11 cellular contexts compared by ENCODE assay signal in genomic region chr2:45000921-45001628, GRCh38. TPM values are rescaled to one million over a fixed set of nuclear protein-coding genes. Genes with fewer than 3 reads are reported as not detected.
DNase-seq lines count a peak whose midpoint lies in the region; ATAC-seq, FAIRE-seq and TF ChIP-seq lines count a peak whose summit lies in the region.
"Had no signal": no experiment of that assay in that cellular context is flagged by ENCODE, and none has a peak within 500 bp of the region (broad histone marks: within the 10 kb centered on the region; RNA-seq: fewer than 3 reads in every experiment).

No MANE protein-coding gene starts in this region.

- FAIRE-seq in pancreas (lab: Jason Lieb, UNC) = no peak

- H3K27ac ChIP-seq in CD8-positive, alpha-beta T cell (ENCODE audit: low read depth, low read length) = no peak overlapping the region
- no peak overlapping the region for H3K27ac ChIP-seq in gastroesophageal sphincter
- no peak overlapping the region for H3K27ac ChIP-seq in pancreas
- H3K27ac ChIP-seq: adrenal gland had no signal

- peak overlapping the region; percentile 47 for H3K4me3 Mint-ChIP-seq in CD8-positive, alpha-beta T cell
- peak overlapping the region; percentile 10 for H3K4me3 Mint-ChIP-seq in activated CD8-positive, alpha-beta T cell treated with anti-CD3 and anti-CD28 coated beads, Interleukin-2, amount 10 ng/mL, durations not matched to agents 7 days and 5 days

- no peak for TF ChIP-seq EP300 in gastroesophageal sphincter (IDR thresholded peaks at IDR 0.05)

- no peaks in the 10 kb centered on the region for H3K36me3 Mint-ChIP-seq in CD8-positive, alpha-beta T cell
- H3K36me3 Mint-ChIP-seq in activated CD8-positive, alpha-beta T cell treated with anti-CD3 and anti-CD28 coated beads, Interleukin-2, amount 10 ng/mL, durations not matched to agents 7 days and 5 days (ENCODE audit: low read depth) = no peaks in the 10 kb centered on the region

- 0 to 8% methylated on average over 8 to 9 of the region's 53 CpGs for WGBS in gastroesophageal sphincter (ENCODE audit: low coverage in 1 of 2), 2 donors
- WGBS in pancreas, 2 donors = 9 to 15% methylated on average over 53 of the region's 53 CpGs

- no peaks in the 10 kb centered on the region for H3K9me3 ChIP-seq in CD8-positive, alpha-beta T cell (ENCODE audit: low read length)
- H3K9me3 ChIP-seq in gastroesophageal sphincter (no peaks in the 10 kb centered on the region), pancreas (no peaks in the 10 kb centered on the region)
- H3K9me3 ChIP-seq: adrenal gland had no signal

- CTCF ChIA-PET in CD8-positive, alpha-beta T cell (lab: Charles Lee) = interaction anchor here (0.7 to 1.6 kb wide), 2 partner anchors 8 to 352 kb away, joined by 3 read pairs; no protein-coding TSS in a partner anchor
- CTCF ChIA-PET in activated CD8-positive, alpha-beta T cell treated with anti-CD3 and anti-CD28 coated beads, Interleukin-2, amount 10 ng/mL, durations not matched to agents 7 days and 5 days (lab: Charles Lee) = interaction anchor here (3.0 kb wide), 1 partner anchor 20 kb away, joined by 13 read pairs; no protein-coding TSS in a partner anchor

- peaks cover 11% of the 10 kb centered on the region for H3K4me1 ChIP-seq in CD8-positive, alpha-beta T cell (ENCODE audit: insufficient read depth, low read length)
- H3K4me1 ChIP-seq in gastroesophageal sphincter (peaks cover 0 to 44% (median 23%) of the 10 kb centered on the region in 3 donors), pancreas (no peaks in the 10 kb centered on the region)

- H3K27me3 Mint-ChIP-seq in CD8-positive, alpha-beta T cell (ENCODE audit: low read depth) = peaks cover 62% of the 10 kb centered on the region
- H3K27me3 Mint-ChIP-seq in activated CD8-positive, alpha-beta T cell treated with anti-CD3 and anti-CD28 coated beads, Interleukin-2, amount 10 ng/mL, durations not matched to agents 7 days and 5 days (ENCODE audit: low read depth) = peaks cover 83% of the 10 kb centered on the region

- no peak for TF ChIP-seq CTCF in CD8-positive, alpha-beta T cell (IDR thresholded peaks at IDR 0.05)
- no peak for TF ChIP-seq CTCF in gastroesophageal sphincter (IDR thresholded peaks at IDR 0.05)
- no peak for TF ChIP-seq CTCF in pancreas (IDR thresholded peaks at IDR 0.05)

- intact Hi-C loops in CD8-positive, alpha-beta T cell (cut with DNase I, micrococcal nuclease) = no loop called here
- intact Hi-C loops in pancreas (cut with DNase I) = no loop called here

- H3K36me3 ChIP-seq in CD8-positive, alpha-beta T cell (ENCODE audit: insufficient read depth, low read length) = no peaks in the 10 kb centered on the region
- H3K36me3 ChIP-seq in gastroesophageal sphincter (no peaks in the 10 kb centered on the region), pancreas (no peaks in the 10 kb centered on the region)
- H3K36me3 ChIP-seq: adrenal gland had no signal

- no peak overlapping the region for H3K4me3 ChIP-seq in CD8-positive, alpha-beta T cell (ENCODE audit: low read depth, low read length)
- H3K4me3 ChIP-seq in gastroesophageal sphincter (peak overlapping the region in 1 of 2 donors; percentile 35), pancreas (peak overlapping the region in 3 of 4 donors; percentile 15 to 42 (median 32))

- H3K4me1 Mint-ChIP-seq in CD8-positive, alpha-beta T cell (ENCODE audit: low read depth) = peaks cover 24% of the 10 kb centered on the region
- peaks cover 17% of the 10 kb centered on the region for H3K4me1 Mint-ChIP-seq in activated CD8-positive, alpha-beta T cell treated with anti-CD3 and anti-CD28 coated beads, Interleukin-2, amount 10 ng/mL, durations not matched to agents 7 days and 5 days (ENCODE audit: low read depth)

- no peak for TF ChIP-seq POLR2A in gastroesophageal sphincter (IDR thresholded peaks at IDR 0.05)

- POLR2A ChIA-PET in CD8-positive, alpha-beta T cell (lab: Charles Lee) = no interaction called here
- POLR2A ChIA-PET in activated CD8-positive, alpha-beta T cell treated with anti-CD3 and anti-CD28 coated beads, Interleukin-2, amount 10 ng/mL, durations not matched to agents 7 days and 5 days (lab: Charles Lee) = interaction anchor here (0.6 kb wide), 1 partner anchor 88 kb away, joined by 3 read pairs; no protein-coding TSS in a partner anchor

- no peaks in the 10 kb centered on the region for H3K9me3 Mint-ChIP-seq in CD8-positive, alpha-beta T cell
- no peaks in the 10 kb centered on the region for H3K9me3 Mint-ChIP-seq in activated CD8-positive, alpha-beta T cell treated with anti-CD3 and anti-CD28 coated beads, Interleukin-2, amount 10 ng/mL, durations not matched to agents 7 days and 5 days (ENCODE audit: insufficient read depth)

- H3K27me3 ChIP-seq in CD8-positive, alpha-beta T cell (ENCODE audit: insufficient read depth, low read length) = peaks cover 33% of the 10 kb centered on the region
- H3K27me3 ChIP-seq in gastroesophageal sphincter = peaks cover 100% of the 10 kb centered on the region
- H3K27me3 ChIP-seq in pancreas = peaks cover 0 to 15% (median 0%) of the 10 kb centered on the region in 4 donors

- no peak overlapping the region for H3K27ac Mint-ChIP-seq in CD8-positive, alpha-beta T cell
- no peak overlapping the region for H3K27ac Mint-ChIP-seq in activated CD8-positive, alpha-beta T cell treated with anti-CD3 and anti-CD28 coated beads, Interleukin-2, amount 10 ng/mL, durations not matched to agents 7 days and 5 days

- DNase-seq in CD8-positive, alpha-beta T cell = no peak
- DNase-seq in activated CD8-positive, alpha-beta T cell treated with anti-CD3 and anti-CD28 coated beads, Interleukin-2, amount 10 ng/mL, durations not matched to agents 7 days and 5 days = no peak
- DNase-seq in pancreas = peak in 4 of 6 donors; percentile 34 to 83 (median 60)
- no peak for DNase-seq in SIG-M5 treated with dmso at 0.1 percent for 504 hours (lab: John Stamatoyannopoulos, UW; ENCODE audit: unreplicated experiment)
- DNase-seq in NCI-H524 (lab: John Stamatoyannopoulos, UW) = no peak
- no peak for DNase-seq in occipital lobe (lab: John Stamatoyannopoulos, UW)
- DNase-seq: DND-41 had no signal

- no peak for ATAC-seq in CD8-positive, alpha-beta T cell
- ATAC-seq in activated CD8-positive, alpha-beta T cell treated with anti-CD3 and anti-CD28 coated beads, Interleukin-2, amount 10 ng/mL, durations not matched to agents 7 days and 5 days = no peak
- ATAC-seq in gastroesophageal sphincter = peak; percentile 16
- ATAC-seq in pancreas = peak; percentile 62 to 89 (median 73)
- no peak for ATAC-seq in GM21390 (IDR thresholded peaks at IDR 0.05; ENCODE audit: unreplicated experiment)

RNA-seq across cellular contexts. Expression of gene SIX2, which starts 8.2 kb away (rescaled TPM):
- total RNA-seq in CD8-positive, alpha-beta T cell = not detected
- total RNA-seq in activated CD8-positive, alpha-beta T cell treated with anti-CD3 and anti-CD28 coated beads, Interleukin-2, amount 10 ng/mL, durations not matched to agents 7 days and 5 days = not detected
- total RNA-seq in gastroesophageal sphincter = 1 to 10 TPM in 3 of 4 donors, not detected in 1; 1.2 to 1.7 (median 1.5) TPM
- 1 to 10 TPM; 2.8 to 6.2 (median 3.5) TPM for total RNA-seq in pancreas
- polyA plus RNA-seq in pancreas = 1 to 10 TPM; 3.6 to 4.2 TPM
- total RNA-seq in occipital lobe = 0.16 TPM

RNA-seq across cellular contexts. Expression of gene SIX3, which starts 59.6 kb away (rescaled TPM):
- total RNA-seq in CD8-positive, alpha-beta T cell = under 1 TPM in 1 of 2 experiments, not detected in 1; 0.11 TPM
- under 1 TPM in 1 of 2 experiments, not detected in 1; 0.10 TPM for total RNA-seq in activated CD8-positive, alpha-beta T cell treated with anti-CD3 and anti-CD28 coated beads, Interleukin-2, amount 10 ng/mL, durations not matched to agents 7 days and 5 days
- under 1 TPM in 1 of 4 donors, not detected in 3; 0.15 TPM for total RNA-seq in gastroesophageal sphincter
- under 1 TPM; 0.19 to 0.72 (median 0.25) TPM for total RNA-seq in pancreas
- polyA plus RNA-seq in pancreas = 1 to 10 TPM; 1.4 to 1.7 TPM
- not detected for total RNA-seq in occipital lobe
- total RNA-seq: adrenal gland, RPMI7951 had no signal
- polyA plus RNA-seq: adrenal gland had no signal

Comparison
In these comparisons a context has a peak if more than half of its experiments do, and no peak if none do; other contexts are left out.
1. ATAC-seq: peak in gastroesophageal sphincter (single experiment) and pancreas (4 of 4); none in CD8-positive, alpha-beta T cell (single experiment), activated CD8-positive, alpha-beta T cell treated with anti-CD3 and anti-CD28 coated beads, Interleukin-2, amount 10 ng/mL, durations not matched to agents 7 days and 5 days (single experiment) and GM21390 (single experiment).
2. DNase-seq: peak in pancreas (4 of 6); none in CD8-positive, alpha-beta T cell (0 of 7), activated CD8-positive, alpha-beta T cell treated with anti-CD3 and anti-CD28 coated beads, Interleukin-2, amount 10 ng/mL, durations not matched to agents 7 days and 5 days (single experiment), SIG-M5 treated with dmso at 0.1 percent for 504 hours (single experiment), NCI-H524 (0 of 2) and occipital lobe (single experiment).